In genomic region chr21:38913120-38913975, GRCh38 we compare ENCODE assay signal across 8 cellular contexts.
DNase-seq lines count a peak whose midpoint lies in the region; ATAC-seq and TF ChIP-seq lines count a peak whose summit lies in the region.

No MANE protein-coding gene starts in this region.

- H3K36me3 ChIP-seq in mucosa of rectum (ENCODE audit: control insufficient read depth in 2 of 2, insufficient read depth in 2 of 2, low read length in 2 of 2) (no peaks in the 10 kb centered on the region), vagina (no peaks in the 10 kb centered on the region), MM.1S (replicated peaks; ENCODE audit: insufficient read depth, low read length) (no peaks in the 10 kb centered on the region)

- H3K4me3 Mint-ChIP-seq in endothelial cell (ENCODE audit: unreplicated experiment): no peak overlapping the region

- no peaks in the 10 kb centered on the region for H3K36me3 Mint-ChIP-seq in endothelial cell (ENCODE audit: low read depth, unreplicated experiment)

- no peaks in the 10 kb centered on the region for H3F3A ChIP-seq in MM.1S (ENCODE audit: insufficient read depth, low read length)

- ATAC-seq in GM19328 (IDR thresholded peaks at IDR 0.05; ENCODE audit: unreplicated experiment): no peak

- H3K4me1 ChIP-seq in mucosa of rectum (ENCODE audit: control insufficient read depth in 2 of 2, insufficient read depth in 2 of 2, low read length in 2 of 2) (peaks cover 44 to 69% of the 10 kb centered on the region in 2 donors), vagina (peaks cover 64% of the 10 kb centered on the region), MM.1S (ENCODE audit: low read length) (no peaks in the 10 kb centered on the region)

- no peak overlapping the region for H2AFZ ChIP-seq in MM.1S (ENCODE audit: low read length)

- H3K9ac ChIP-seq in mucosa of rectum (ENCODE audit: low read depth in 1 of 2, low read length in 2 of 2) (peak overlapping the region; percentile 35 to 81), MM.1S (ENCODE audit: low read length) (no peak overlapping the region)

- H3K27me3 Mint-ChIP-seq in endothelial cell (ENCODE audit: unreplicated experiment): peaks cover 2% of the 10 kb centered on the region

- no peaks in the 10 kb centered on the region for H3K9me2 ChIP-seq in MM.1S (replicated peaks; ENCODE audit: insufficient read depth, low read length)

- no peaks in the 10 kb centered on the region for H4K20me1 ChIP-seq in MM.1S (ENCODE audit: insufficient read depth, low read length)

- H3K27me3 ChIP-seq in mucosa of rectum (ENCODE audit: control insufficient read depth in 2 of 2, insufficient read depth in 2 of 2, low read length in 2 of 2) (no peaks in the 10 kb centered on the region), vagina (no peaks in the 10 kb centered on the region), MM.1S (replicated peaks; ENCODE audit: insufficient read depth, low read length) (no peaks in the 10 kb centered on the region)

- H3K9me3 ChIP-seq in mucosa of rectum (ENCODE audit: control insufficient read depth in 2 of 2, low read length in 2 of 2) (no peaks in the 10 kb centered on the region), vagina (no peaks in the 10 kb centered on the region), MM.1S (replicated peaks; ENCODE audit: insufficient read depth, low read length) (no peaks in the 10 kb centered on the region)

- H3K4me3 ChIP-seq in mucosa of rectum (ENCODE audit: low read length in 2 of 2) (peak overlapping the region; percentile 53 to 62), vagina (peak overlapping the region; percentile 10 to 18), MM.1S (ENCODE audit: low read length) (no peak overlapping the region)

- DNase-seq in GM03348 (ENCODE audit: low spot score) (peak; percentile 76), NCI-H510A treated with DMSO at 0.1 percent for 48 hours (lab: John Stamatoyannopoulos, UW) (peak; percentile 93), endothelial cell (ENCODE audit: low spot score) (peak; percentile 20), vagina (ENCODE audit: extremely low spot score in 2 of 2) (peak; percentile 92 to 96), MM.1S (no peak), amniotic stem cell (lab: John Stamatoyannopoulos, UW) (no peak)

- no peak overlapping the region for H3K4me2 ChIP-seq in MM.1S (ENCODE audit: low read depth, low read length)

- no peaks in the 10 kb centered on the region for H3K9me3 Mint-ChIP-seq in endothelial cell (ENCODE audit: unreplicated experiment)

- H3K27ac Mint-ChIP-seq in endothelial cell (ENCODE audit: unreplicated experiment): no peak overlapping the region

- TF ChIP-seq POLR2A in vagina (IDR thresholded peaks at IDR 0.05): no peak

- H3K27ac ChIP-seq in mucosa of rectum (ENCODE audit: low read depth in 2 of 2, low read length in 2 of 2): peak overlapping the region; percentile 96 to 97
- peak overlapping the region; percentile 92 for H3K27ac ChIP-seq in vagina
- H3K27ac ChIP-seq in MM.1S (ENCODE audit: low read length): no peak overlapping the region

- intact Hi-C loops in vagina (cut with DNase I): loop anchor here (5.0 to 10.0 kb wide), 2 partner anchors 106 to 201 kb away; partner anchors contain the start of gene ETS2

- no peak for TF ChIP-seq CTCF in endothelial cell (IDR thresholded peaks at IDR 0.05; ENCODE audit: unreplicated experiment)
- TF ChIP-seq CTCF in vagina (IDR thresholded peaks at IDR 0.05): no peak
- no peak for TF ChIP-seq CTCF in MM.1S (IDR thresholded peaks at IDR 0.05; ENCODE audit: low read length)

- H3K4me1 Mint-ChIP-seq in endothelial cell (ENCODE audit: unreplicated experiment): peaks cover 7% of the 10 kb centered on the region

- no peaks in the 10 kb centered on the region for H3K79me2 ChIP-seq in MM.1S (ENCODE audit: low read length)

Comparison
In these comparisons a context has a peak if more than half of its experiments do, and no peak if none do; other contexts are left out.
1. DNase-seq: peak in GM03348 (single experiment), NCI-H510A treated with DMSO at 0.1 percent for 48 hours (single experiment), endothelial cell (single experiment) and vagina (2 of 2); none in MM.1S (single experiment) and amniotic stem cell (single experiment).